In the genomic region with DNA sequence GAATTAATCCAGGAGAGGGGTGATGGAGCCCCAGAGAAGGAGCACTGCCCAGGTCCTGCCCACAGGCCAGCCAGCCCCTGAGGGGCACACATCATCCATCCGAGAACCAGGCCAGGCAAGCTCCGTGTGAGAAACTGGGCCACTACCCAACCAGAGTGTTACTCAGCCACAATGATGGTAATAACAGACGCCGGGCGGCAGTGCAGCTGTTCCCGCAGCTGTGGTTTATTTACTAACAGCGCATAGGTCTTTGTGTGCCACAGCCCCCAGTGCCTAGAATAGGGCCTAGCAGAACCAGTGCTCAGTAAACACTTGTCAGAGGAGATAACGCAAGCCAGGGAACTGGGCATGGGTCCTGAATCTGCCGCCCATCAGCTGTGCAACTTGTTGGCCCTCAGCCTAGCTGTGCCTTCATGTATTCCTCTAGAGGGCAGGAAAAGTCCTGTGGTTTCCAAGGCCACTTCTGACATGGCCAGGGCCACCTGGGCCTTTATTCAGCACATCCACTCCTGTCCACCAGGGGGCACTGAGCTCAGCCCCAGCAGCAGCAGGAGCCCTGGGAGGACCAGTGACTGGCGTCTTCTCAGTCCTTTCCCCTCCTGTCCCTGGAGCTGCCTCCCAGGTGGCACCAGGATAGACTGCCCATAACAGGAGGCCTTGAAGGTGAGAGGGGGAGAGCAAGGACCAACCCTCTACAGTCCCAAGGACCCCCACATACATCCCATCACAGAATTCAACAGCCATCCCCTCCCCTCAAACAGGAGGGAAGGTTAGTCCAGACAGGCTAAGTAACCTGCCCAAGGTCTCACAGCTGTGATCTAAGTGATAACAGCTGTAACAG, we compare ENCODE assay signal across 8 cellular contexts. TPM values are rescaled to one million over a fixed set of nuclear protein-coding genes. Genes with fewer than 3 reads are reported as not detected.
A peak's percentile ranks its signal among the peaks of the same experiment; 100 is the strongest.
DNase-seq lines count a peak whose midpoint lies in the region; ATAC-seq and TF ChIP-seq lines count a peak whose summit lies in the region.

No MANE protein-coding gene starts in this region.

- H3K27me3 ChIP-seq in GM06990 (replicated peaks; ENCODE audit: control insufficient read depth, insufficient read depth, low read length) = no peaks in the 10 kb centered on the region

- peaks cover 57 to 64% of the 10 kb centered on the region in 2 donors for H3K4me1 Mint-ChIP-seq in immature natural killer cell

- peaks cover 5 to 21% (median 15%) of the 10 kb centered on the region in 3 donors for H3K36me3 Mint-ChIP-seq in immature natural killer cell

- no peak overlapping the region for H3K4me3 ChIP-seq in GM06990 (replicated peaks; ENCODE audit: low read depth, low read length)

- H3K9me3 Mint-ChIP-seq in immature natural killer cell = no peaks in the 10 kb centered on the region

- H3K27ac Mint-ChIP-seq in immature natural killer cell = peak overlapping the region; percentile 73 to 91 (median 89)

- peaks cover 0 to 12% (median 8%) of the 10 kb centered on the region in 3 donors for H3K27me3 Mint-ChIP-seq in immature natural killer cell (ENCODE audit: low read depth in 3 of 3)

- TF ChIP-seq CTCF in GM06990 (IDR thresholded peaks at IDR 0.05; ENCODE audit: insufficient read depth, low read length, poor library complexity, severe bottlenecking) = peak; percentile 95

- peak overlapping the region; percentile 66 to 79 (median 74) for H3K4me3 Mint-ChIP-seq in immature natural killer cell

- peaks cover 12% of the 10 kb centered on the region for H3K36me3 ChIP-seq in GM06990 (ENCODE audit: control insufficient read depth, insufficient read depth, low read length)

- no peak for ATAC-seq in GM21619 (IDR thresholded peaks at IDR 0.05; ENCODE audit: unreplicated experiment)
- ATAC-seq in HG02610 (IDR thresholded peaks at IDR 0.05; ENCODE audit: unreplicated experiment) = no peak

- DNase-seq in GM06990 (ENCODE audit: extremely low read depth, insufficient read length) = peak; percentile 72
- peak; percentile 35 for DNase-seq in NCI-H1048 (lab: John Stamatoyannopoulos, UW)
- peak; percentile 47 for DNase-seq in T-helper 22 cell (ENCODE audit: low read depth)
- peak; percentile 85 for DNase-seq in astrocyte of the hippocampus (ENCODE audit: low read depth, low spot score)
- DNase-seq in immature natural killer cell = peak; percentile 66 to 71 (median 70)
- peak; percentile 77 for DNase-seq in stimulated activated CD4-positive, alpha-beta T cell treated with anti-CD3 and anti-CD28 coated beads, Interleukin-1b, Interleukin-23, amount 100 ng/mL, for 48 hours

RNA-seq across cellular contexts. Expression of gene MXD3, which starts 2.1 kb away (rescaled TPM):
- 1 to 10 TPM; 2.1 to 4.2 (median 4.1) TPM for polyA plus RNA-seq in immature natural killer cell

RNA-seq across cellular contexts. Expression of gene PRELID1, which starts 6.0 kb away (rescaled TPM):
- 100 to 1,000 TPM; 345 to 494 (median 375) TPM for polyA plus RNA-seq in immature natural killer cell

RNA-seq across cellular contexts. Expression of gene RAB24, which starts 6.1 kb away (rescaled TPM):
- 10 to 100 TPM; 39.7 to 80.2 (median 45.8) TPM for polyA plus RNA-seq in immature natural killer cell

RNA-seq across cellular contexts. Expression of gene LMAN2, which starts 41.9 kb away (rescaled TPM):
- 100 to 1,000 TPM; 316 to 441 (median 409) TPM for polyA plus RNA-seq in immature natural killer cell

RNA-seq across cellular contexts. Expression of gene RGS14, which starts 48.2 kb away (rescaled TPM):
- polyA plus RNA-seq in immature natural killer cell = 10 to 100 TPM; 27.1 to 64.5 (median 33.8) TPM

Comparison
In these comparisons a context has a peak if more than half of its experiments do, and no peak if none do; other contexts are left out.
1. DNase-seq: peak in every context shown above with its lines; median percentile 85 in astrocyte of the hippocampus; 77 in stimulated activated CD4-positive, alpha-beta T cell treated with anti-CD3 and anti-CD28 coated beads, Interleukin-1b, Interleukin-23, amount 100 ng/mL, for 48 hours; 72 in GM06990; 70 in immature natural killer cell; 47 in T-helper 22 cell; 35 in NCI-H1048.